In the genomic region with DNA sequence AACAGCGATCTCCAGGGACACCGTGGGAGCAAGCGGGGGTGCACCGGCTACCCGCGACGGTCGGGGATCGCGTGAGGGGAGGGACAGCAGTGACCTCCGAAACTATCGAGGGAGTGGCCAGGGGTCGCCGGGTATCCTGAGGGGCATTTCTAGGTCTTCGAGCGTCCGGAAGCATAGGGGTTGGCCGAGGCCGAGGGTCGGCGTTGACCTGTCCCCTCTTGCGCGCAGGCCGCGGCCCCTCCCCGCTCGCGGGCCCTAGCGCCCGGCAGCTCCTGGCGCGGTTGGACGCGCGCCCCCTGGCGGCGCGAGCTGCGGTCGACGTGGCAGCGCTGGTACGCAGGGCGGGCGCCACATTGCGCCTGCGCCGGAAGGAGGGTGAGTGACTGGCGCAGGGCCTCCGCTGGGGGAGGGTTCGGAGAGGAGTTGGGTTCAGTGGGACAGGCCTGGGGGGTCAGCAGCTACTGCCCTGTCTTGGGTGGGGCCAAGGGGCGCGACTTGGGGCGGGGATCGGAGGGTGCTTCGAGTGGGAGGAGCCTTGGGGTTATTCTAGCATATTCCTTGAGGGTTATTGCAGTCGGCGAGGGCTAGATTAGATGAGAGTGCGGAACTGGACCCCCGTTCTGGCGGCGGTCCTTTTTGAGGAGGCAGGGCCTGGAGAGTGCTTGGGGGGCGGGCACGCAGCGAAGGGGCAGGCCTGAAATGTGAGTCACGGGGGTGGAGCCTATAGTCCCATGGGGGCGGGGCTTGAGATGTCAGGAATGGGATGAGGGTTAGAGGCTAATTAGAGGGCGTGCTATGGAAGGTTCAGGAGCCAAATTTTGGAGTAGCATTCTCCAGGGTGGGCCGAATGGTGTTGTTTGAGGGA, we compare ENCODE assay signal across 8 cellular contexts. TPM values are rescaled to one million over a fixed set of nuclear protein-coding genes. Genes with fewer than 3 reads are reported as not detected.
A peak's percentile ranks its signal among the peaks of the same experiment; 100 is the strongest.
DNase-seq lines count a peak whose midpoint lies in the region; ATAC-seq and TF ChIP-seq lines count a peak whose summit lies in the region.

No MANE protein-coding gene starts in this region.

- ATAC-seq in GM18519 (IDR thresholded peaks at IDR 0.05; ENCODE audit: low FRiP score, unreplicated experiment) (peak; percentile 45), HG03159 (IDR thresholded peaks at IDR 0.05; ENCODE audit: unreplicated experiment) (peak; percentile 43), left lung (peak; percentile 74)

- no peaks in the 10 kb centered on the region for H3K27me3 ChIP-seq in left lung

- H3K27ac ChIP-seq in left lung, result peak overlapping the region; percentile 89 to 92

- H3K4me1 ChIP-seq in left lung, result peaks cover 5 to 18% of the 10 kb centered on the region in 2 donors

- DNase-seq in ACHN (peak; percentile 72), NCI-H460 (ENCODE audit: extremely low read depth, low read depth) (peak; percentile 86), cortex of kidney (lab: John Stamatoyannopoulos, UW) (peak; percentile 22), left lung (peak; percentile 90 to 94)
- DNase-seq in activated CD4-positive, alpha-beta T cell treated with anti-CD3 and anti-CD28 coated beads for 48 hours, result peak; percentile 84
- peak; percentile 68 for DNase-seq in stimulated activated CD4-positive, alpha-beta T cell treated with anti-CD3 and anti-CD28 coated beads, Interleukin-2, amount 100 ng/mL, for 48 hours

- TF ChIP-seq CTCF in left lung (IDR thresholded peaks at IDR 0.05), result peak; percentile 65 to 93

- no peaks in the 10 kb centered on the region for H3K9me3 ChIP-seq in left lung

- intact Hi-C loops in left lung (cut with DNase I), result no loop called here

- H3K4me3 ChIP-seq in left lung, result peak overlapping the region; percentile 7 to 39

- no peaks in the 10 kb centered on the region for H3K36me3 ChIP-seq in left lung

- in situ Hi-C loops in ACHN (cut with HindIII; ENCODE audit: low pct_ligation_motif_present, low pct_unique_long_range_greater_than_20kb, low sequenced_read_pairs), result no loop called here

RNA-seq across cellular contexts. Expression of gene MAGIX, which starts 1.2 kb away (rescaled TPM):
- total RNA-seq in NCI-H460 (2014; rRNA removed; shearing (Covaris generic)), result 0.89 and 2.4 TPM in 2 replicates
- 7.1 and 7.7 TPM in 2 replicates for polyA plus RNA-seq in NCI-H460 (2014; cell fraction: nucleus; rRNA removed)
- 1 to 10 TPM; 5.6 to 9.4 TPM for total RNA-seq in left lung

RNA-seq across cellular contexts. Expression of gene PLP2, which starts 7.9 kb away (rescaled TPM):
- 238 and 249 TPM in 2 replicates for total RNA-seq in NCI-H460 (2014; rRNA removed; shearing (Covaris generic))
- 25.4 and 52.5 TPM in 2 replicates for polyA plus RNA-seq in NCI-H460 (2014; cell fraction: nucleus; rRNA removed)
- total RNA-seq in left lung, result 100 to 1,000 TPM in 1 of 2 donors, 10 to 100 TPM in 1; 79.8 to 241 TPM

RNA-seq across cellular contexts. Expression of gene PRICKLE3, which starts 22.4 kb away (rescaled TPM):
- total RNA-seq in NCI-H460 (2014; rRNA removed; shearing (Covaris generic)), result 11.0 and 13.3 TPM in 2 replicates
- polyA plus RNA-seq in NCI-H460 (2014; cell fraction: nucleus; rRNA removed), result 57.4 and 58.0 TPM in 2 replicates
- total RNA-seq in left lung, result 10 to 100 TPM; 14.0 to 17.6 TPM

RNA-seq across cellular contexts. Expression of gene SYP, which starts 36.2 kb away (rescaled TPM):
- 0.89 and 0.92 TPM in 2 replicates for total RNA-seq in NCI-H460 (2014; rRNA removed; shearing (Covaris generic))
- polyA plus RNA-seq in NCI-H460 (2014; cell fraction: nucleus; rRNA removed), result 2.4 and 5.0 TPM in 2 replicates
- 1 to 10 TPM; 2.1 to 3.0 TPM for total RNA-seq in left lung

RNA-seq across cellular contexts. Expression of gene GPKOW, which starts 40.3 kb away (rescaled TPM):
- 30.6 and 31.7 TPM in 2 replicates for total RNA-seq in NCI-H460 (2014; rRNA removed; shearing (Covaris generic))
- polyA plus RNA-seq in NCI-H460 (2014; cell fraction: nucleus; rRNA removed), result 26.0 and 28.3 TPM in 2 replicates
- 10 to 100 TPM; 15.5 to 15.7 TPM for total RNA-seq in left lung

Comparison
In these comparisons a context has a peak if more than half of its experiments do, and no peak if none do; other contexts are left out.
1. Peak in every context shown above with its lines: DNase-seq, ATAC-seq, H3K4me3 ChIP-seq and H3K27ac ChIP-seq.
2. DNase-seq: peak in every context shown above with its lines; median percentile 92 in left lung; 86 in NCI-H460; 84 in activated CD4-positive, alpha-beta T cell treated with anti-CD3 and anti-CD28 coated beads for 48 hours; 72 in ACHN; 68 in stimulated activated CD4-positive, alpha-beta T cell treated with anti-CD3 and anti-CD28 coated beads, Interleukin-2, amount 100 ng/mL, for 48 hours; 22 in cortex of kidney.